ENCODE assay signal across 8 cellular contexts in the genomic region with DNA sequence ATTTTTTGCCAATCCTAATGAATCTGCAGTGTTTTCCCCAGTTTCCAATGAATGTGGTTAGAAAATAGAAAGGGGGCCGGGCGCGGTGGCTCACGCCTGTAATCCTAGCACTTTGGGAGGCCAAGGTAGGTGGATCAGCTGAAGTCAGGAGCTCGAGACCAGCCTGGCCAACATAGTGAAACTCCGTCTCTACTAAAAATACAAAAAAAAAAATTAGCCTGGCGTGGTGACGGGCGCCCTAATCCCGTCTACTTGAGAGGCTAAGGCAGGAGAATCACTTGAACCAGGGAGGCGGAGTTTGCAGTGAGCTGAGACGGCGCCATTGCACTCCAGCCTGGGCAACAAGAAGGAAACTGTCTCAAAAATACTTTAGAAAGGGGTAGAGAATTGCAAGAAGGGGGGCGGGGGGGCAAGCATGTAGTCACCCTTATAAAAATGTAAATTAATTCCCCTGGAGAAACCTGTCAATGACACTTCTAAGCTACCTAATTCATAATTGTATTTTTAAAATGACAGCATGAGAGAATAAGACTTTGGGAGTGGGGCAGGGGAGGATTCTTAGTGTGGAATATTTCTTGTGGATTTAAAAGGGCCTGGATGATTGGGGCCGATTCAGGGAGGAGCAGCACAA. TPM values are rescaled to one million over a fixed set of nuclear protein-coding genes. Genes with fewer than 3 reads are reported as not detected.
DNase-seq lines count a peak whose midpoint lies in the region; ATAC-seq and TF ChIP-seq lines count a peak whose summit lies in the region.

No MANE protein-coding gene starts in this region.

- no peak for TF ChIP-seq CTCF in brain (conservative IDR thresholded peaks at IDR 0.05)
- TF ChIP-seq CTCF in mucosa of descending colon (IDR thresholded peaks at IDR 0.05) = no peak
- TF ChIP-seq CTCF in omental fat pad (IDR thresholded peaks at IDR 0.05) = no peak

- no peak overlapping the region for H3K4me3 ChIP-seq in mucosa of descending colon

- H3K27me3 Mint-ChIP-seq in brain = peaks cover 14% of the 10 kb centered on the region

- peaks cover 14% of the 10 kb centered on the region for H3K4me1 ChIP-seq in mucosa of descending colon (ENCODE audit: low read depth)

- peaks cover 16% of the 10 kb centered on the region for H3K36me3 Mint-ChIP-seq in brain

- H3K9me3 Mint-ChIP-seq in brain = peaks cover 0 to 2% (median 0%) of the 10 kb centered on the region in 5 experiments

- peaks cover 46% of the 10 kb centered on the region for H3K4me1 Mint-ChIP-seq in brain

- peak overlapping the region; percentile 95 to 100 (median 99) for H3K4me3 Mint-ChIP-seq in brain

- DNase-seq in ACHN = peak; percentile 16
- DNase-seq in HK-2 (ENCODE audit: unreplicated experiment) = peak; percentile 20
- DNase-seq in mucosa of descending colon = peak in 2 of 3 donors; percentile 33 to 42
- DNase-seq in omental fat pad (ENCODE audit: low spot score) = no peak
- DNase-seq in hepatic stellate cell (ENCODE audit: low spot score) = no peak
- DNase-seq in OCI-M2 (lab: John Stamatoyannopoulos, UW; ENCODE audit: unreplicated experiment) = no peak

- H3K36me3 ChIP-seq in mucosa of descending colon (ENCODE audit: low read depth) = no peaks in the 10 kb centered on the region

- in situ Hi-C loops in ACHN (cut with HindIII; ENCODE audit: low pct_ligation_motif_present, low pct_unique_long_range_greater_than_20kb, low sequenced_read_pairs) = no loop called here

- no peaks in the 10 kb centered on the region for H3K9me3 ChIP-seq in mucosa of descending colon

- peak overlapping the region; percentile 99 to 100 (median 99) for H3K27ac Mint-ChIP-seq in brain

- intact Hi-C loops in mucosa of descending colon (cut with DNase I, micrococcal nuclease) = loop anchor here (5.0 to 10.0 kb wide), 2 partner anchors 135 to 137 kb away; partner anchors contain the start of gene DNAAF2 (in 1 of the 2)

- ATAC-seq in mucosa of descending colon = no peak
- no peak for ATAC-seq in omental fat pad (ENCODE audit: low FRiP score)
- no peak for ATAC-seq in GM21515 (IDR thresholded peaks at IDR 0.05; ENCODE audit: unreplicated experiment)

RNA-seq across cellular contexts. Expression of gene KLHDC2, which starts 1.7 kb away (rescaled TPM):
- 45.1 TPM for polyA plus RNA-seq in brain (ENCODE audit: insufficient read depth, low read depth, low replicate concordance)
- total RNA-seq in mucosa of descending colon = 10 to 100 TPM; 65.2 to 83.0 (median 75.0) TPM
- 10 to 100 TPM; 30.5 to 82.4 (median 50.6) TPM for total RNA-seq in omental fat pad

Comparison
In these comparisons a context has a peak if more than half of its experiments do, and no peak if none do; other contexts are left out.
1. DNase-seq: peak in ACHN (single experiment), HK-2 (single experiment) and mucosa of descending colon (2 of 3); none in omental fat pad (single experiment), hepatic stellate cell (single experiment) and OCI-M2 (single experiment).